In the genomic region with DNA sequence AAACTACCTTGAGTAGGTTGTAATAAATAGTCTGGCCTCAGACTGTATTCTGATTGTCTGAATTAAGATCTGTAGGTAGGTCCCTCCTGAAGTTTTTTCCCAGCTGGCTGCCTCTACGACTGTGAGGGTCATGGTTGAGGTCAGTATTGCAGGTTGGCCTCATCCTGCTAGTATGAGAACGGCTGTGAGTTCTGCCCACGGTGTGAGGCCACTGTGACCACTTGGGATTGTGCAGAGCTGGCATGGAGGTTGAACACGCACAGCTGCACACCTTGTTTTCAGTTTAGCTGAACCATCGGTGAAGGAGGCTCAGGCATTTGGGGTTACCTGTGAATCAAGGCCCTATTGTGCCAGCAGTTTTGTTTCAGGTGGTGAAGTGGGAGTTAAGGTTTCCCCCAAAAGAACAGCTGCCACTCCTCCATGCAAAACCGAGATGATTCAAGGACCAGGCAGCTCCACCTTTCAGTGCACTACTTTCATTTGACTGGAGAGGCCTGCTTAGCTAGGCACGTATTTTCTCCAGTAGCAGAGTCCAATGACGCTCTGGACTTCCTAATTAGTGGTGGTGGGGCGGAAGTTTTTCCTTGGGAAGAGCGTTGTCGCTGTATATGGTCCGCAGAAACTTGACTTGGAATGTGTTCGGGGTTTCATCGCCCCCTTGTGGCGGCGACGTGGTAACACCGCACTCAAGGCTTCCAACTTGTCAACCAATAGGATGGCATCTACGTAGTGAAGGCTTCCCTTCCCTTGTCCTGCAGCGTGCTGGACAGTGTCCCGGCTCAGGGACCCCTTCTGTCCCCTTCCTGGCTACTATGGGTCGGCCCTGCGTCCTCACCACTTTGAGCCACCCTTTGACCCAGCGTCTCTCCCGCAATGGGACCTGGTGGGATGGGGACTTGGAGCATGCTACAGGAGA, we compare ENCODE assay signal across 8 cellular contexts. TPM values are rescaled to one million over a fixed set of nuclear protein-coding genes. Genes with fewer than 3 reads are reported as not detected.
DNase-seq lines count a peak whose midpoint lies in the region; ATAC-seq, FAIRE-seq and TF ChIP-seq lines count a peak whose summit lies in the region.

No MANE protein-coding gene starts in this region.

- H3K4me1 ChIP-seq in ACC112 (ENCODE audit: control insufficient read depth, insufficient read depth, low read length, unreplicated experiment), result peaks cover 4% of the 10 kb centered on the region
- peaks cover 2% of the 10 kb centered on the region for H3K4me1 ChIP-seq in fibroblast of lung (ENCODE audit: control insufficient read depth, extremely low read depth, insufficient read depth, low read length)
- no peaks in the 10 kb centered on the region for H3K4me1 ChIP-seq in thoracic aorta (ENCODE audit: control insufficient read depth in 1 of 2, low read depth in 2 of 2)

- peak overlapping the region in 1 of 6 donors; percentile 38 for H3K27ac Mint-ChIP-seq in naive B cell

- DNase-seq in GM12892 (ENCODE audit: insufficient read length) (peak; percentile 17), NCI-H748 (lab: John Stamatoyannopoulos, UW; ENCODE audit: unreplicated experiment) (peak; percentile 67), fibroblast of lung (ENCODE audit: low read depth in 2 of 2) (peak; percentile 63 to 76), naive B cell (peak; percentile 26), thoracic aorta (ENCODE audit: low spot score) (no peak)
- DNase-seq in activated T-cell treated with anti-CD3 and anti-CD28 coated beads, Interleukin-2, amount 50 U/mL, for 48 hours, result peak; percentile 68 to 69

- H3K4me3 Mint-ChIP-seq in naive B cell, result peak overlapping the region in 6 of 8 donors; percentile 14 to 64 (median 19)

- no peak overlapping the region for H2AFZ ChIP-seq in ACC112 (ENCODE audit: low read length, unreplicated experiment)
- peak overlapping the region; percentile 35 for H2AFZ ChIP-seq in fibroblast of lung (ENCODE audit: low read length)

- no peak overlapping the region for H3K27ac ChIP-seq in ACC112 (ENCODE audit: low read depth, low read length)
- no peak overlapping the region for H3K27ac ChIP-seq in fibroblast of lung (ENCODE audit: insufficient read depth, low read length)
- H3K27ac ChIP-seq in thoracic aorta, result peak overlapping the region in 1 of 2 donors; percentile 44

- no peak for TF ChIP-seq POLR2A in GM12892 (IDR thresholded peaks at IDR 0.05; ENCODE audit: low read depth, low read length)

- H3K4me3 ChIP-seq in ACC112 (ENCODE audit: low read depth, low read length) (0 out of 2 replicates have a peak overlapping the region, but pooled peaks have one; percentile 55), fibroblast of lung (replicated peaks in 1 of 4; ENCODE audit: control extremely low read depth in 1 of 4, insufficient read depth in 1 of 4, low read depth in 3 of 4, low read length in 4 of 4) (peak overlapping the region in 2 of 4 experiments; percentile 20 to 26), thoracic aorta (peak overlapping the region; percentile 62)

- no peaks in the 10 kb centered on the region for H4K20me1 ChIP-seq in fibroblast of lung (ENCODE audit: control insufficient read depth, extremely low read depth, insufficient read depth, low read length)

- no peaks in the 10 kb centered on the region for H3K27me3 Mint-ChIP-seq in naive B cell

- no peak overlapping the region for H3K4me2 ChIP-seq in fibroblast of lung (ENCODE audit: extremely low read depth, insufficient read depth, low read length)

- H3K36me3 Mint-ChIP-seq in naive B cell, result no peaks in the 10 kb centered on the region

- H3K9ac ChIP-seq in fibroblast of lung (ENCODE audit: insufficient read depth, low read length), result no peak overlapping the region

- H3K79me2 ChIP-seq in ACC112 (ENCODE audit: control insufficient read depth, insufficient read depth, low read length, unreplicated experiment) (no peaks in the 10 kb centered on the region), fibroblast of lung (ENCODE audit: control insufficient read depth, insufficient read depth, low read length) (no peaks in the 10 kb centered on the region)

- H3K9me3 ChIP-seq in fibroblast of lung (ENCODE audit: control insufficient read depth, insufficient read depth, low read depth, low read length), result no peaks in the 10 kb centered on the region
- H3K9me3 ChIP-seq in thoracic aorta, result no peaks in the 10 kb centered on the region

- ATAC-seq in HG03025 (IDR thresholded peaks at IDR 0.05; ENCODE audit: low FRiP score, unreplicated experiment) (peak; percentile 81), naive B cell (ENCODE audit: low read depth in 2 of 2) (peak; percentile 63 to 67), thoracic aorta (ENCODE audit: insufficient number of reproducible peaks, low FRiP score, low read depth) (peak; percentile 82)

- peak; percentile 99 for FAIRE-seq in GM12892 (lab: Jason Lieb, UNC)

- H3K36me3 ChIP-seq in ACC112 (ENCODE audit: insufficient read depth, low read length) (no peaks in the 10 kb centered on the region; the same call in 1 of the 2 replicates), fibroblast of lung (ENCODE audit: control insufficient read depth, insufficient read depth, low read length) (no peaks in the 10 kb centered on the region), thoracic aorta (no peaks in the 10 kb centered on the region)

- H3K27me3 ChIP-seq in ACC112 (ENCODE audit: insufficient read depth, low read length), result no peaks in the 10 kb centered on the region
- H3K27me3 ChIP-seq in fibroblast of lung (ENCODE audit: control insufficient read depth, insufficient read depth, low read length), result no peaks in the 10 kb centered on the region
- H3K27me3 ChIP-seq in thoracic aorta (replicated peaks; ENCODE audit: insufficient read depth), result no peaks in the 10 kb centered on the region

- H3K9me3 Mint-ChIP-seq in naive B cell, result no peaks in the 10 kb centered on the region

- peaks cover 0 to 13% (median 5%) of the 10 kb centered on the region in 3 donors for H3K4me1 Mint-ChIP-seq in naive B cell

- peak; percentile 52 to 71 for TF ChIP-seq CTCF in fibroblast of lung (conservative IDR thresholded peaks at IDR 0.05 in 1 of 2, IDR thresholded peaks at IDR 0.05 in 1 of 2; ENCODE audit: low read depth in 1 of 2, low read length in 2 of 2)
- peak; percentile 66 for TF ChIP-seq CTCF in thoracic aorta (IDR thresholded peaks at IDR 0.05)

RNA-seq across cellular contexts. Expression of a gene that starts 13.8 kb away (rescaled TPM):
- polyA plus RNA-seq in GM12892 (2012; ENCODE audit: missing spikeins), result 14.0 TPM
- 9.6 and 10.3 TPM in 2 replicates for total RNA-seq in fibroblast of lung
- 8.1 and 8.4 TPM in 2 replicates for polyA plus RNA-seq in fibroblast of lung
- polyA plus RNA-seq in fibroblast of lung (2012), result 6.6 and 8.0 TPM in 2 replicates
- 1.0 and 3.0 TPM in 2 replicates for polyA minus RNA-seq in fibroblast of lung (ENCODE audit: low replicate concordance)
- 10 to 100 TPM; 18.2 to 23.6 (median 21.5) TPM for polyA plus RNA-seq in naive B cell (ENCODE audit: low read depth in 6 of 6)
- 10 to 100 TPM; 11.9 to 32.5 TPM for total RNA-seq in thoracic aorta

RNA-seq across cellular contexts. Expression of a gene that starts 13.8 kb away (rescaled TPM):
- polyA plus RNA-seq in GM12892 (2012; ENCODE audit: missing spikeins), result 63.9 TPM
- total RNA-seq in fibroblast of lung (14.6 and 16.0 TPM in 2 replicates), thoracic aorta (10 to 100 TPM in 1 of 2 donors, 1 to 10 TPM in 1; 7.4 to 17.8 TPM)
- polyA plus RNA-seq in fibroblast of lung (9.3 and 10.6 TPM in 2 replicates), naive B cell (ENCODE audit: low read depth in 6 of 6) (10 to 100 TPM; 23.2 to 37.5 (median 30.0) TPM)
- 15.6 and 17.6 TPM in 2 replicates for polyA plus RNA-seq in fibroblast of lung (2012)
- 2.9 TPM in 1 of 2 replicates, not detected in the other for polyA minus RNA-seq in fibroblast of lung (ENCODE audit: low replicate concordance)

RNA-seq across cellular contexts. Expression of a gene that starts 14.2 kb away (rescaled TPM):
- 26.1 TPM for polyA plus RNA-seq in GM12892 (2012; ENCODE audit: missing spikeins)
- total RNA-seq in fibroblast of lung, result 9.5 and 12.1 TPM in 2 replicates
- 22.0 and 29.8 TPM in 2 replicates for polyA plus RNA-seq in fibroblast of lung
- 17.0 and 20.4 TPM in 2 replicates for polyA plus RNA-seq in fibroblast of lung (2012)
- 8.0 and 14.1 TPM in 2 replicates for polyA minus RNA-seq in fibroblast of lung (ENCODE audit: low replicate concordance)
- 10 to 100 TPM; 16.3 to 26.8 (median 24.7) TPM for polyA plus RNA-seq in naive B cell (ENCODE audit: low read depth in 6 of 6)
- 10 to 100 TPM in 1 of 2 donors, 1 to 10 TPM in 1; 6.2 to 14.2 TPM for total RNA-seq in thoracic aorta

RNA-seq across cellular contexts. Expression of a gene that starts 30.5 kb away (rescaled TPM):
- polyA plus RNA-seq in GM12892 (2012; ENCODE audit: missing spikeins), result 130 TPM
- total RNA-seq in fibroblast of lung, result 18.3 and 21.3 TPM in 2 replicates
- polyA plus RNA-seq in fibroblast of lung, result 92.4 and 97.1 TPM in 2 replicates
- polyA plus RNA-seq in fibroblast of lung (2012), result 71.7 and 79.4 TPM in 2 replicates
- 46.6 and 52.8 TPM in 2 replicates for polyA minus RNA-seq in fibroblast of lung (ENCODE audit: low replicate concordance)
- 100 to 1,000 TPM; 153 to 203 (median 175) TPM for polyA plus RNA-seq in naive B cell (ENCODE audit: low read depth in 6 of 6)
- total RNA-seq in thoracic aorta, result 10 to 100 TPM; 43.7 to 51.8 TPM

RNA-seq across cellular contexts. Expression of a gene that starts 34.6 kb away (rescaled TPM):
- polyA plus RNA-seq in GM12892 (2012; ENCODE audit: missing spikeins), result 5.3 TPM
- 5.4 and 7.9 TPM in 2 replicates for total RNA-seq in fibroblast of lung
- polyA plus RNA-seq in fibroblast of lung, result 3.2 and 4.5 TPM in 2 replicates
- 2.5 and 2.7 TPM in 2 replicates for polyA plus RNA-seq in fibroblast of lung (2012)
- polyA minus RNA-seq in fibroblast of lung (ENCODE audit: low replicate concordance), result 0.19 TPM in 1 of 2 replicates, not detected in the other
- polyA plus RNA-seq in naive B cell (ENCODE audit: low read depth in 6 of 6), result 1 to 10 TPM in 4 of 6 donors, under 1 TPM in 1, not detected in 1; 0.24 to 2.3 (median 1.4) TPM
- total RNA-seq in thoracic aorta, result 10 to 100 TPM in 1 of 2 donors, 1 to 10 TPM in 1; 7.7 to 18.1 TPM
